In genomic region chr11:94391937-94392336, GRCh38 we compare ENCODE assay signal across 3 cellular contexts. TPM values are rescaled to one million over a fixed set of nuclear protein-coding genes. Genes with fewer than 3 reads are reported as not detected.
"Had no signal": no experiment of that assay in that cellular context is flagged by ENCODE, and none has a peak within 500 bp of the region (broad histone marks: within the 10 kb centered on the region; RNA-seq: fewer than 3 reads in every experiment).

No MANE protein-coding gene starts in this region.

RNA-seq across cellular contexts. Expression of gene GPR83, which starts 9.3 kb away (rescaled TPM):
- total RNA-seq: activated CD4-positive, alpha-beta memory T cell treated with anti-CD3 and anti-CD28 coated beads for 36 hours; activated CD4-positive, alpha-beta T cell treated with anti-CD3 and anti-CD28 coated beads, Interleukin-2, amount 10 ng/mL, durations not matched to agents 24 days and 14 days; activated CD8-positive, alpha-beta T cell treated with anti-CD3 and anti-CD28 coated beads, Interleukin-2, amount 10 ng/mL, durations not matched to agents 7 days and 5 days had no signal
